In the genomic region with DNA sequence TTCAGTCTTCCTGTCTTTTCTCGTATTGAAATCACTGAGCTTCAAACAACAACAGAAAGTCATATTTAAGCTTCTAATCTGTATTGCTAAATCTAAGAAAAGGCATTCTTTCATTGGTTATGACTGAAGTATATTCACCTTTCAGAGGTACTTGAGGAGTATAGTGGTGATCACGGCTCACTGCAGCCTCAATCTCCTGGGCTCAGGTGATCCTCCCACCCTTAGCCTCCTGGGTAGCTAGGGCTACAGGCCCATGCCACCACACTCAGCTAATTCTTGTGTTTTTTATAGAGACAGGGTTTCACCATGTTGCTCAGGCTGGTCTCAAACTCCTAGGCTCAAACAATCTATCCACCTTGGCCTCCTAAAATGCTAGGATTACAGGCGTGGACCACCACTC, we compare ENCODE assay signal across 39 cellular contexts. TPM values are rescaled to one million over a fixed set of nuclear protein-coding genes. Genes with fewer than 3 reads are reported as not detected.
"Had no signal": no experiment of that assay in that cellular context is flagged by ENCODE, and none has a peak within 500 bp of the region (broad histone marks: within the 10 kb centered on the region; RNA-seq: fewer than 3 reads in every experiment).

No MANE protein-coding gene starts in this region.

- H3K27ac ChIP-seq: ascending aorta, cardiac muscle cell, VCaP had no signal

- H3K36me3 ChIP-seq: ascending aorta, cardiac muscle cell had no signal

- FAIRE-seq: bronchial epithelial cell, TTC549 had no signal

- H3K4me3 Mint-ChIP-seq: activated CD4-positive, alpha-beta memory T cell treated with anti-CD3 and anti-CD28 coated beads, Interleukin-2, amount 10 ng/mL, durations not matched to agents 7 days and 5 days; activated CD4-positive, alpha-beta T cell treated with anti-CD3 and anti-CD28 coated beads for 36 hours; activated CD4-positive, alpha-beta T cell treated with anti-CD3 and anti-CD28 coated beads, Interleukin-2, amount 10 ng/mL, durations not matched to agents 7 days and 5 days; activated CD8-positive, alpha-beta memory T cell treated with anti-CD3 and anti-CD28 coated beads, Interleukin-2, amount 10 ng/mL, durations not matched to agents 7 days and 5 days; activated CD8-positive, alpha-beta T cell treated with anti-CD3 and anti-CD28 coated beads, Interleukin-2, amount 10 ng/mL, durations not matched to agents 7 days and 5 days; activated naive CD4-positive, alpha-beta T cell treated with anti-CD3 and anti-CD28 coated beads, Interleukin-2, amount 10 ng/mL, durations not matched to agents 7 days and 5 days; activated naive CD4-positive, alpha-beta T cell treated with anti-CD3 and anti-CD28 coated beads, Interleukin-2, amount 50 U/mL, for 24 hours; activated naive CD8-positive, alpha-beta T cell; activated naive CD8-positive, alpha-beta T cell treated with anti-CD3 and anti-CD28 coated beads, Interleukin-2, amount 10 ng/mL, durations not matched to agents 7 days and 5 days; activated naive CD8-positive, alpha-beta T cell treated with anti-CD3 and anti-CD28 coated beads, Interleukin-2, amount 50 U/mL, for 24 hours; activated T-cell treated with anti-CD3 and anti-CD28 coated beads, Interleukin-2, amount 50 U/mL, for 24 hours; brain; central memory CD8-positive, alpha-beta T cell; T-helper 1 cell treated with Interleukin-12 subunit alpha and Interleukin-12 subunit beta and Interleukin-4 antibody, amounts not matched to agents 30 μg/mL and 1 μg/mL, for 36 hours; T-helper 2 cell treated with Interferon-gamma antibody and Interleukin-4, amounts not matched to agents 5 μg/mL and 100 μg/mL, for 36 hours had no signal

- H3K4me3 ChIP-seq: ascending aorta, cardiac muscle cell had no signal

- H3K9me3 Mint-ChIP-seq: activated CD4-positive, alpha-beta memory T cell treated with anti-CD3 and anti-CD28 coated beads, Interleukin-2, amount 10 ng/mL, durations not matched to agents 7 days and 5 days; activated CD4-positive, alpha-beta T cell treated with anti-CD3 and anti-CD28 coated beads, Interleukin-2, amount 10 ng/mL, durations not matched to agents 7 days and 5 days; activated naive CD4-positive, alpha-beta T cell treated with anti-CD3 and anti-CD28 coated beads, Interleukin-2, amount 10 ng/mL, durations not matched to agents 7 days and 5 days; activated naive CD4-positive, alpha-beta T cell treated with anti-CD3 and anti-CD28 coated beads, Interleukin-2, amount 50 U/mL, for 24 hours; activated naive CD8-positive, alpha-beta T cell treated with anti-CD3 and anti-CD28 coated beads, Interleukin-2, amount 10 ng/mL, durations not matched to agents 7 days and 5 days; activated naive CD8-positive, alpha-beta T cell treated with anti-CD3 and anti-CD28 coated beads, Interleukin-2, amount 50 U/mL, for 24 hours; activated T-cell treated with anti-CD3 and anti-CD28 coated beads, Interleukin-2, amount 50 U/mL, for 24 hours; activated T-helper 2 cell treated with anti-CD3 and anti-CD28 coated beads, Interferon-gamma antibody, Interleukin-2, Interleukin-4, amounts not matched to agents 10 μg/mL and 5 μg/mL and 100 μg/mL, durations not matched to agents 14 hours and 24 hours and 36 hours; central memory CD8-positive, alpha-beta T cell; T-helper 1 cell treated with Interleukin-12 subunit alpha and Interleukin-12 subunit beta and Interleukin-4 antibody, amounts not matched to agents 30 μg/mL and 1 μg/mL, for 36 hours; T-helper 2 cell treated with Interferon-gamma antibody and Interleukin-4, amounts not matched to agents 5 μg/mL and 100 μg/mL, for 36 hours had no signal

- H3K9me3 ChIP-seq: ascending aorta had no signal

- H3K36me3 Mint-ChIP-seq: activated CD8-positive, alpha-beta memory T cell treated with anti-CD3 and anti-CD28 coated beads, Interleukin-2, amount 10 ng/mL, durations not matched to agents 7 days and 5 days; activated naive CD4-positive, alpha-beta T cell treated with anti-CD3 and anti-CD28 coated beads, Interleukin-2, amount 10 ng/mL, durations not matched to agents 7 days and 5 days; activated naive CD4-positive, alpha-beta T cell treated with anti-CD3 and anti-CD28 coated beads, Interleukin-2, amount 50 U/mL, for 24 hours; activated naive CD8-positive, alpha-beta T cell; activated naive CD8-positive, alpha-beta T cell treated with anti-CD3 and anti-CD28 coated beads, Interleukin-2, amount 10 ng/mL, durations not matched to agents 7 days and 5 days; brain had no signal

- H3K27ac Mint-ChIP-seq: activated CD4-positive, alpha-beta memory T cell treated with anti-CD3 and anti-CD28 coated beads, Interleukin-2, amount 10 ng/mL, durations not matched to agents 7 days and 5 days; activated CD4-positive, alpha-beta T cell treated with anti-CD3 and anti-CD28 coated beads for 36 hours; activated CD4-positive, alpha-beta T cell treated with anti-CD3 and anti-CD28 coated beads, Interleukin-2, amount 10 ng/mL, durations not matched to agents 7 days and 5 days; activated CD8-positive, alpha-beta memory T cell treated with anti-CD3 and anti-CD28 coated beads, Interleukin-2, amount 10 ng/mL, durations not matched to agents 7 days and 5 days; activated CD8-positive, alpha-beta T cell treated with anti-CD3 and anti-CD28 coated beads, Interleukin-2, amount 10 ng/mL, durations not matched to agents 7 days and 5 days; activated naive CD4-positive, alpha-beta T cell treated with anti-CD3 and anti-CD28 coated beads, Interleukin-2, amount 10 ng/mL, durations not matched to agents 7 days and 5 days; activated naive CD4-positive, alpha-beta T cell treated with anti-CD3 and anti-CD28 coated beads, Interleukin-2, amount 50 U/mL, for 24 hours; activated naive CD8-positive, alpha-beta T cell; activated naive CD8-positive, alpha-beta T cell treated with anti-CD3 and anti-CD28 coated beads, Interleukin-2, amount 10 ng/mL, durations not matched to agents 7 days and 5 days; activated naive CD8-positive, alpha-beta T cell treated with anti-CD3 and anti-CD28 coated beads, Interleukin-2, amount 50 U/mL, for 24 hours; activated T-cell treated with anti-CD3 and anti-CD28 coated beads, Interleukin-2, amount 50 U/mL, for 24 hours; activated T-helper 2 cell treated with anti-CD3 and anti-CD28 coated beads, Interferon-gamma antibody, Interleukin-2, Interleukin-4, amounts not matched to agents 10 μg/mL and 5 μg/mL and 100 μg/mL, durations not matched to agents 14 hours and 24 hours and 36 hours; brain; T-helper 1 cell treated with Interleukin-12 subunit alpha and Interleukin-12 subunit beta and Interleukin-4 antibody, amounts not matched to agents 30 μg/mL and 1 μg/mL, for 36 hours; T-helper 2 cell treated with Interferon-gamma antibody and Interleukin-4, amounts not matched to agents 5 μg/mL and 100 μg/mL, for 36 hours had no signal

- H3K27me3 ChIP-seq: ascending aorta, cardiac muscle cell had no signal

- H3K27me3 Mint-ChIP-seq: activated CD4-positive, alpha-beta memory T cell treated with anti-CD3 and anti-CD28 coated beads, Interleukin-2, amount 10 ng/mL, durations not matched to agents 7 days and 5 days; activated CD4-positive, alpha-beta T cell treated with anti-CD3 and anti-CD28 coated beads, Interleukin-2, amount 10 ng/mL, durations not matched to agents 7 days and 5 days; activated naive CD4-positive, alpha-beta T cell treated with anti-CD3 and anti-CD28 coated beads, Interleukin-2, amount 10 ng/mL, durations not matched to agents 7 days and 5 days; activated naive CD8-positive, alpha-beta T cell; activated naive CD8-positive, alpha-beta T cell treated with anti-CD3 and anti-CD28 coated beads, Interleukin-2, amount 50 U/mL, for 24 hours; activated T-cell treated with anti-CD3 and anti-CD28 coated beads, Interleukin-2, amount 50 U/mL, for 24 hours; brain had no signal

- ATAC-seq: activated CD4-positive, alpha-beta T cell treated with anti-CD3 and anti-CD28 coated beads for 36 hours; activated CD4-positive, CD25-positive, alpha-beta regulatory T cell treated with anti-CD3 and anti-CD28 coated beads, Interleukin-2, amount 50 U/mL, for 24 hours; activated CD8-positive, alpha-beta memory T cell treated with anti-CD3 and anti-CD28 coated beads, Interleukin-2, amount 10 ng/mL, durations not matched to agents 7 days and 5 days; activated CD8-positive, alpha-beta T cell treated with anti-CD3 and anti-CD28 coated beads, Interleukin-2, amount 10 ng/mL, durations not matched to agents 7 days and 5 days; activated naive CD8-positive, alpha-beta T cell treated with anti-CD3 and anti-CD28 coated beads, Interleukin-2, amount 50 U/mL, for 24 hours had no signal

- H3K4me1 Mint-ChIP-seq: activated CD4-positive, alpha-beta memory T cell treated with anti-CD3 and anti-CD28 coated beads, Interleukin-2, amount 10 ng/mL, durations not matched to agents 7 days and 5 days; activated CD4-positive, alpha-beta T cell treated with anti-CD3 and anti-CD28 coated beads for 36 hours; activated CD4-positive, alpha-beta T cell treated with anti-CD3 and anti-CD28 coated beads, Interleukin-2, amount 10 ng/mL, durations not matched to agents 7 days and 5 days; activated CD8-positive, alpha-beta memory T cell treated with anti-CD3 and anti-CD28 coated beads, Interleukin-2, amount 10 ng/mL, durations not matched to agents 7 days and 5 days; activated naive CD4-positive, alpha-beta T cell treated with anti-CD3 and anti-CD28 coated beads, Interleukin-2, amount 10 ng/mL, durations not matched to agents 7 days and 5 days; activated naive CD4-positive, alpha-beta T cell treated with anti-CD3 and anti-CD28 coated beads, Interleukin-2, amount 50 U/mL, for 24 hours; activated naive CD8-positive, alpha-beta T cell treated with anti-CD3 and anti-CD28 coated beads, Interleukin-2, amount 10 ng/mL, durations not matched to agents 7 days and 5 days; activated naive CD8-positive, alpha-beta T cell treated with anti-CD3 and anti-CD28 coated beads, Interleukin-2, amount 50 U/mL, for 24 hours; brain; central memory CD8-positive, alpha-beta T cell had no signal

- H3K4me1 ChIP-seq: ascending aorta had no signal

- DNase-seq: activated CD4-positive, alpha-beta memory T cell treated with anti-CD3 and anti-CD28 coated beads, Interleukin-2, amount 10 ng/mL, durations not matched to agents 7 days and 5 days; activated CD4-positive, alpha-beta T cell treated with anti-CD3 and anti-CD28 coated beads for 1 hour; activated CD4-positive, alpha-beta T cell treated with anti-CD3 and anti-CD28 coated beads for 36 hours; activated CD4-positive, alpha-beta T cell treated with anti-CD3 and anti-CD28 coated beads for 48 hours; activated CD4-positive, alpha-beta T cell treated with anti-CD3 and anti-CD28 coated beads, Interleukin-2, amount 10 ng/mL, durations not matched to agents 7 days and 5 days; activated CD4-positive, alpha-beta T cell treated with anti-CD3 and anti-CD28 coated beads, Interleukin-2, amount 50 U/mL, for 48 hours; activated CD4-positive, CD25-positive, alpha-beta regulatory T cell; activated CD8-positive, alpha-beta memory T cell treated with anti-CD3 and anti-CD28 coated beads for 24 hours; activated CD8-positive, alpha-beta memory T cell treated with anti-CD3 and anti-CD28 coated beads, Interleukin-2, amount 10 ng/mL, durations not matched to agents 7 days and 5 days; activated CD8-positive, alpha-beta memory T cell treated with anti-CD3 and anti-CD28 coated beads, Interleukin-2, amount 50 U/mL, for 48 hours; activated CD8-positive, alpha-beta T cell treated with anti-CD3 and anti-CD28 coated beads, Interleukin-2, amount 10 ng/mL, durations not matched to agents 7 days and 5 days; activated effector memory CD4-positive, alpha-beta T cell treated with Interleukin-2 at 50 U/mL for 16 hours; activated gamma-delta T cell; activated naive CD4-positive, alpha-beta T cell treated with anti-CD3 and anti-CD28 coated beads, Interleukin-2, amount 10 ng/mL, durations not matched to agents 7 days and 5 days; activated naive CD4-positive, alpha-beta T cell treated with Interleukin-2 at 50 U/mL for 16 hours; activated naive CD8-positive, alpha-beta T cell treated with anti-CD3 and anti-CD28 coated beads, Interleukin-2, amount 10 ng/mL, durations not matched to agents 7 days and 5 days; activated naive CD8-positive, alpha-beta T cell treated with anti-CD3 and anti-CD28 coated beads, Interleukin-2, amount 50 U/mL, for 24 hours; activated T-cell treated with anti-CD3 and anti-CD28 coated beads, Interleukin-2, amount 50 U/mL, for 24 hours; activated T-cell treated with anti-CD3 and anti-CD28 coated beads, Interleukin-2, amount 50 U/mL, for 48 hours; amygdala; anterior cingulate cortex; caudate nucleus; cerebellar nuclear complex; T-helper 2 cell; T-helper 9 cell had no signal

RNA-seq across cellular contexts. Expression of a gene that starts 38.7 kb away (rescaled TPM):
- total RNA-seq: activated CD4-positive, alpha-beta memory T cell treated with anti-CD3 and anti-CD28 coated beads, Interleukin-2, amount 10 ng/mL, durations not matched to agents 7 days and 5 days; activated CD4-positive, alpha-beta T cell treated with anti-CD3 and anti-CD28 coated beads for 36 hours; activated CD8-positive, alpha-beta memory T cell treated with anti-CD3 and anti-CD28 coated beads, Interleukin-2, amount 10 ng/mL, durations not matched to agents 7 days and 5 days; activated CD8-positive, alpha-beta T cell treated with anti-CD3 and anti-CD28 coated beads, Interleukin-2, amount 10 ng/mL, durations not matched to agents 7 days and 5 days; activated T-helper 2 cell treated with anti-CD3 and anti-CD28 coated beads, Interferon-gamma antibody, Interleukin-2, Interleukin-4, amounts not matched to agents 10 μg/mL and 5 μg/mL and 100 μg/mL, durations not matched to agents 14 hours and 24 hours and 36 hours; ascending aorta; chondrocyte had no signal
- polyA plus RNA-seq: cardiac muscle cell had no signal
